1 cellular context compared by ENCODE assay signal in genomic region chr15:38308242-38308641, GRCh38.
TF ChIP-seq lines count a peak whose summit lies in the region.

No MANE protein-coding gene starts in this region.

TF ChIP-seq in GM23338, 12 proteins besides CTCF, POLR2A, EP300 and RAD21 (continued from another document):
- TF ChIP-seq, protein P1, sequence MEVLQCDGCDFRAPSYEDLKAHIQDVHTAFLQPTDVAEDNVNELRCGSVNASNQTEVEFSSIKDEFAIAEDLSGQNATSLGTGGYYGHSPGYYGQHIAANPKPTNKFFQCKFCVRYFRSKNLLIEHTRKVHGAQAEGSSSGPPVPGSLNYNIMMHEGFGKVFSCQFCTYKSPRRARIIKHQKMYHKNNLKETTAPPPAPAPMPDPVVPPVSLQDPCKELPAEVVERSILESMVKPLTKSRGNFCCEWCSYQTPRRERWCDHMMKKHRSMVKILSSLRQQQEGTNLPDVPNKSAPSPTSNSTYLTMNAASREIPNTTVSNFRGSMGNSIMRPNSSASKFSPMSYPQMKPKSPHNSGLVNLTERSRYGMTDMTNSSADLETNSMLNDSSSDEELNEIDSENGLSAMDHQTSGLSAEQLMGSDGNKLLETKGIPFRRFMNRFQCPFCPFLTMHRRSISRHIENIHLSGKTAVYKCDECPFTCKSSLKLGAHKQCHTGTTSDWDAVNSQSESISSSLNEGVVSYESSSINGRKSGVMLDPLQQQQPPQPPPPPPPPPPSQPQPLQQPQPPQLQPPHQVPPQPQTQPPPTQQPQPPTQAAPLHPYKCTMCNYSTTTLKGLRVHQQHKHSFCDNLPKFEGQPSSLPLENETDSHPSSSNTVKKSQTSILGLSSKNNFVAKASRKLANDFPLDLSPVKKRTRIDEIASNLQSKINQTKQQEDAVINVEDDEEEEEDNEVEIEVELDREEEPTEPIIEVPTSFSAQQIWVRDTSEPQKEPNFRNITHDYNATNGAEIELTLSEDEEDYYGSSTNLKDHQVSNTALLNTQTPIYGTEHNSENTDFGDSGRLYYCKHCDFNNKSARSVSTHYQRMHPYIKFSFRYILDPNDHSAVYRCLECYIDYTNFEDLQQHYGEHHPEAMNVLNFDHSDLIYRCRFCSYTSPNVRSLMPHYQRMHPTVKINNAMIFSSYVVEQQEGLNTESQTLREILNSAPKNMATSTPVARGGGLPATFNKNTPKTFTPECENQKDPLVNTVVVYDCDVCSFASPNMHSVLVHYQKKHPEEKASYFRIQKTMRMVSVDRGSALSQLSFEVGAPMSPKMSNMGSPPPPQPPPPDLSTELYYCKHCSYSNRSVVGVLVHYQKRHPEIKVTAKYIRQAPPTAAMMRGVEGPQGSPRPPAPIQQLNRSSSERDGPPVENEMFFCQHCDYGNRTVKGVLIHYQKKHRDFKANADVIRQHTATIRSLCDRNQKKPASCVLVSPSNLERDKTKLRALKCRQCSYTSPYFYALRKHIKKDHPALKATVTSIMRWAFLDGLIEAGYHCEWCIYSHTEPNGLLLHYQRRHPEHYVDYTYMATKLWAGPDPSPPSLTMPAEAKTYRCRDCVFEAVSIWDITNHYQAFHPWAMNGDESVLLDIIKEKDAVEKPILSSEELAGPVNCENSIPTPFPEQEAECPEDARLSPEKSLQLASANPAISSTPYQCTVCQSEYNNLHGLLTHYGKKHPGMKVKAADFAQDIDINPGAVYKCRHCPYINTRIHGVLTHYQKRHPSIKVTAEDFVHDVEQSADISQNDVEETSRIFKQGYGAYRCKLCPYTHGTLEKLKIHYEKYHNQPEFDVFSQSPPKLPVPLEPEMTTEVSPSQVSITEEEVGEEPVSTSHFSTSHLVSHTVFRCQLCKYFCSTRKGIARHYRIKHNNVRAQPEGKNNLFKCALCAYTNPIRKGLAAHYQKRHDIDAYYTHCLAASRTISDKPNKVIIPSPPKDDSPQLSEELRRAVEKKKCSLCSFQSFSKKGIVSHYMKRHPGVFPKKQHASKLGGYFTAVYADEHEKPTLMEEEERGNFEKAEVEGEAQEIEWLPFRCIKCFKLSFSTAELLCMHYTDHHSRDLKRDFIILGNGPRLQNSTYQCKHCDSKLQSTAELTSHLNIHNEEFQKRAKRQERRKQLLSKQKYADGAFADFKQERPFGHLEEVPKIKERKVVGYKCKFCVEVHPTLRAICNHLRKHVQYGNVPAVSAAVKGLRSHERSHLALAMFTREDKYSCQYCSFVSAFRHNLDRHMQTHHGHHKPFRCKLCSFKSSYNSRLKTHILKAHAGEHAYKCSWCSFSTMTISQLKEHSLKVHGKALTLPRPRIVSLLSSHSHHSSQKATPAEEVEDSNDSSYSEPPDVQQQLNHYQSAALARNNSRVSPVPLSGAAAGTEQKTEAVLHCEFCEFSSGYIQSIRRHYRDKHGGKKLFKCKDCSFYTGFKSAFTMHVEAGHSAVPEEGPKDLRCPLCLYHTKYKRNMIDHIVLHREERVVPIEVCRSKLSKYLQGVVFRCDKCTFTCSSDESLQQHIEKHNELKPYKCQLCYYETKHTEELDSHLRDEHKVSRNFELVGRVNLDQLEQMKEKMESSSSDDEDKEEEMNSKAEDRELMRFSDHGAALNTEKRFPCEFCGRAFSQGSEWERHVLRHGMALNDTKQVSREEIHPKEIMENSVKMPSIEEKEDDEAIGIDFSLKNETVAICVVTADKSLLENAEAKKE (CRISPR knock-in tag; IDR thresholded peaks at IDR 0.05) = no peak
- TF ChIP-seq EZH2phosphoT487 (IDR thresholded peaks at IDR 0.05; ENCODE audit: unreplicated experiment) (no peak), JUNB (IDR thresholded peaks at IDR 0.05; ENCODE audit: unreplicated experiment) (no peak), EZH2 (IDR thresholded peaks at IDR 0.05; ENCODE audit: low read depth, unreplicated experiment) (no peak)
